Comparison of ENCODE assay signal across 19 cellular contexts in genomic region chr12:106776897-106777296, GRCh38. TPM values are rescaled to one million over a fixed set of nuclear protein-coding genes. Genes with fewer than 3 reads are reported as not detected.
A peak's percentile ranks its signal among the peaks of the same experiment; 100 is the strongest.
DNase-seq lines count a peak whose midpoint lies in the region; ATAC-seq, FAIRE-seq and TF ChIP-seq lines count a peak whose summit lies in the region.
"Had no signal": no experiment of that assay in that cellular context is flagged by ENCODE, and none has a peak within 500 bp of the region (broad histone marks: within the 10 kb centered on the region; RNA-seq: fewer than 3 reads in every experiment).

No MANE protein-coding gene starts in this region.

- H3K27ac ChIP-seq in CD4-positive, alpha-beta T cell (ENCODE audit: low read depth, low read length), result no peak overlapping the region
- H3K27ac ChIP-seq in GM12878 (ENCODE audit: control insufficient read depth, insufficient read depth), result no peak overlapping the region
- no peak overlapping the region for H3K27ac ChIP-seq in testis
- H3K27ac ChIP-seq: C4-2B had no signal

- no peak for TF ChIP-seq RAD21 in GM12878 (IDR thresholded peaks at IDR 0.05; ENCODE audit: insufficient read depth, low read depth, low read length)

- no peak overlapping the region for H3K9ac ChIP-seq in Loucy (ENCODE audit: low read depth, low read length, poor library complexity, severe bottlenecking)
- H3K9ac ChIP-seq in GM12878 (ENCODE audit: control insufficient read depth, insufficient read depth, low read length), result no peak overlapping the region

- H4K20me1 ChIP-seq in Loucy (ENCODE audit: insufficient read depth, low read length, poor library complexity, severe bottlenecking), result peaks cover 45% of the 10 kb centered on the region
- no peaks in the 10 kb centered on the region for H4K20me1 ChIP-seq in GM12878 (ENCODE audit: control insufficient read depth, insufficient read depth)

- H3K4me3 Mint-ChIP-seq in CD4-positive, alpha-beta T cell, result peak overlapping the region; percentile 5
- H3K4me3 Mint-ChIP-seq in neural crest cell, result peak overlapping the region; percentile 22

- POLR2A ChIA-PET in CD4-positive, alpha-beta T cell (lab: Charles Lee), result interaction anchor here (1.9 kb wide), 1 partner anchor 17 kb away, joined by 4 read pairs; no protein-coding TSS in a partner anchor
- POLR2A ChIA-PET in GM12878 (lab: Charles Lee), result no interaction called here

- SMC1A ChIA-PET in GM12878 (lab: Charles Lee; ENCODE audit: uncharacterized antibody, unreplicated experiment), result interaction anchor here (0.9 to 2.6 kb wide), 5 partner anchors 9 to 420 kb away, joined by 3 to 13 read pairs (median 6); partner anchors contain the start of gene POLR3B

- CTCF ChIA-PET in CD4-positive, alpha-beta T cell (lab: Charles Lee), result no interaction called here
- CTCF ChIA-PET in GM12878 (lab: Yijun Ruan, JAX), result interaction anchor here (1.0 to 1.7 kb wide), 4 partner anchors 8 to 24 kb away, joined by 3 to 10 read pairs (median 5); no protein-coding TSS in a partner anchor

- no peak for TF ChIP-seq POLR2A in GM12878 (IDR thresholded peaks at IDR 0.05; ENCODE audit: low read depth, low read length)
- no peak for TF ChIP-seq POLR2A in testis (IDR thresholded peaks at IDR 0.05)

- H3K4me3 ChIP-seq in Loucy (ENCODE audit: low read length, poor library complexity, severe bottlenecking), result peak overlapping the region; percentile 84
- H3K4me3 ChIP-seq in GM12878, result no peak overlapping the region
- H3K4me3 ChIP-seq in testis, result no peak overlapping the region

- H3K9me2 ChIP-seq in Loucy (replicated peaks; ENCODE audit: low read depth, low read length), result no peaks in the 10 kb centered on the region

- H2AFZ ChIP-seq in Loucy (ENCODE audit: low read length) (no peak overlapping the region), GM12878 (ENCODE audit: control insufficient read depth, low read depth, low read length) (no peak overlapping the region)

- intact Hi-C loops in CD4-positive, alpha-beta T cell (cut with DNase I, micrococcal nuclease), result loop anchor here in 1 of 2 experiments (5.0 kb wide), 2 partner anchors 175 to 315 kb away; partner anchors contain the start of gene CRY1
- intact Hi-C loops in GM12878 (cut with micrococcal nuclease; ENCODE audit: unreplicated experiment), result no loop called here
- intact Hi-C loops in testis (cut with DNase I; ENCODE audit: low total_unique reads), result no loop called here

- RAD21 ChIA-PET in GM12878 (lab: Charles Lee; ENCODE audit: unreplicated experiment), result no interaction called here

- no peaks in the 10 kb centered on the region for H3K9me3 ChIP-seq in CD4-positive, alpha-beta T cell (ENCODE audit: control insufficient read depth, low read length)
- H3K9me3 ChIP-seq in Loucy (ENCODE audit: insufficient read depth, low read depth, low read length), result no peaks in the 10 kb centered on the region
- H3K9me3 ChIP-seq in GM12878 (replicated peaks; ENCODE audit: control insufficient read depth, insufficient read depth, low read length), result no peaks in the 10 kb centered on the region
- no peaks in the 10 kb centered on the region for H3K9me3 ChIP-seq in testis

- H3K27me3 Mint-ChIP-seq in CD4-positive, alpha-beta T cell, result no peaks in the 10 kb centered on the region
- H3K27me3 Mint-ChIP-seq in neural crest cell (ENCODE audit: low read depth), result no peaks in the 10 kb centered on the region
- H3K27me3 Mint-ChIP-seq: CD4-positive, alpha-beta memory T cell; IgD-negative memory B cell had no signal

- H3K36me3 ChIP-seq in Loucy (ENCODE audit: insufficient read depth, low read length) (no peaks in the 10 kb centered on the region), GM12878 (ENCODE audit: control insufficient read depth in 2 of 2, insufficient read depth in 2 of 2, low read length in 1 of 2) (no peaks in the 10 kb centered on the region; a peak in 1 of 4 replicates), testis (ENCODE audit: low read depth, missing control alignments) (no peaks in the 10 kb centered on the region)

- ATAC-seq in CD4-positive, alpha-beta T cell (ENCODE audit: poor library complexity), result no peak
- no peak for ATAC-seq in GM12878
- ATAC-seq: HCT116 had no signal

- H3K4me1 Mint-ChIP-seq in CD4-positive, alpha-beta T cell (ENCODE audit: low read depth), result peaks cover 60% of the 10 kb centered on the region
- H3K4me1 Mint-ChIP-seq in neural crest cell, result peaks cover 57% of the 10 kb centered on the region

- no peak for FAIRE-seq in GM12878 (lab: Jason Lieb, UNC)
- FAIRE-seq: G401.6, HTR-8/SVneo had no signal

- in situ Hi-C loops in GM12878 (cut with MboI), result no loop called here

- no peak for TF ChIP-seq EP300 in GM12878 (IDR thresholded peaks at IDR 0.05; ENCODE audit: borderline replicate concordance in 1 of 2, control insufficient read depth in 1 of 2, low read depth in 2 of 2, low read length in 2 of 2)

- peaks cover 71% of the 10 kb centered on the region for H3K79me2 ChIP-seq in Loucy (ENCODE audit: insufficient read depth, low read length)
- peaks cover 24% of the 10 kb centered on the region for H3K79me2 ChIP-seq in GM12878 (ENCODE audit: control insufficient read depth, insufficient read depth, low read length)

- H3K27me3 ChIP-seq in CD4-positive, alpha-beta T cell (ENCODE audit: control insufficient read depth, insufficient read depth, low read length), result no peaks in the 10 kb centered on the region
- no peaks in the 10 kb centered on the region for H3K27me3 ChIP-seq in Loucy (ENCODE audit: insufficient read depth, low read length, poor library complexity, severe bottlenecking)
- no peaks in the 10 kb centered on the region for H3K27me3 ChIP-seq in GM12878 (replicated peaks in 1 of 2; ENCODE audit: control insufficient read depth in 2 of 2, insufficient read depth in 2 of 2, low read length in 1 of 2)
- H3K27me3 ChIP-seq in testis, result no peaks in the 10 kb centered on the region

- no peak overlapping the region for H3K27ac Mint-ChIP-seq in CD4-positive, alpha-beta T cell
- H3K27ac Mint-ChIP-seq in neural crest cell (ENCODE audit: unreplicated experiment), result no peak overlapping the region

- H3K9me3 Mint-ChIP-seq in CD4-positive, alpha-beta T cell, result no peaks in the 10 kb centered on the region
- no peaks in the 10 kb centered on the region for H3K9me3 Mint-ChIP-seq in neural crest cell
- H3K9me3 Mint-ChIP-seq: CD4-positive, alpha-beta memory T cell; IgD-negative memory B cell had no signal

- DNase-seq in CD4-positive, alpha-beta T cell, result no peak
- no peak for DNase-seq in GM12878 (ENCODE audit: low read depth, low spot score)
- no peak for DNase-seq in neural crest cell (ENCODE audit: low read depth, low spot score)
- no peak for DNase-seq in NCI-H1417 (lab: John Stamatoyannopoulos, UW)
- no peak for DNase-seq in testis
- DNase-seq in activated CD4-positive, alpha-beta T cell treated with anti-CD3 and anti-CD28 coated beads, Interleukin-2, amount 50 U/mL, for 1 hour, result no peak
- DNase-seq: ACHN; CD4-positive, alpha-beta memory T cell; DMS153; DMS79 treated with DMSO at 0.1 percent for 48 hours; GOT3; H7; KBM-7 had no signal

- H3K4me2 ChIP-seq in Loucy (ENCODE audit: low read depth, low read length, poor library complexity, severe bottlenecking), result peak overlapping the region; percentile 89
- 0 out of 2 replicates have a peak overlapping the region, but pooled peaks have one; percentile 85 for H3K4me2 ChIP-seq in GM12878 (ENCODE audit: control insufficient read depth, insufficient read depth)

- H3F3A ChIP-seq in Loucy (ENCODE audit: low read depth), result no peaks in the 10 kb centered on the region

- H3K4me1 ChIP-seq in Loucy (ENCODE audit: insufficient read depth, low read length, poor library complexity, severe bottlenecking), result peaks cover 43% of the 10 kb centered on the region
- no peaks in the 10 kb centered on the region for H3K4me1 ChIP-seq in GM12878 (ENCODE audit: control insufficient read depth, insufficient read depth, low read length)
- peaks cover 17% of the 10 kb centered on the region for H3K4me1 ChIP-seq in testis

- no TSS peak for BruUV-seq in GM12878 (replicated peaks; lab: Mats Ljungman, UMichigan)

- no peak for TF ChIP-seq CTCF in CD4-positive, alpha-beta T cell (IDR thresholded peaks at IDR 0.05)
- TF ChIP-seq CTCF in Loucy (conservative IDR thresholded peaks at IDR 0.05; ENCODE audit: low read length) (no peak), GM12878 (IDR thresholded peaks at IDR 0.05 in 2 of 3, conservative IDR thresholded peaks at IDR 0.05 in 1 of 3; ENCODE audit: control insufficient read depth in 2 of 3, extremely low read depth in 1 of 3, insufficient read depth in 1 of 3, low read depth in 3 of 3, low read length in 3 of 3) (no peak), neural crest cell (conservative IDR thresholded peaks at IDR 0.05) (no peak), testis (IDR thresholded peaks at IDR 0.05) (no peak)

- H3K36me3 Mint-ChIP-seq in CD4-positive, alpha-beta T cell (ENCODE audit: low read depth), result peaks cover 15% of the 10 kb centered on the region
- H3K36me3 Mint-ChIP-seq in neural crest cell (ENCODE audit: low read depth), result no peaks in the 10 kb centered on the region

- whole genome bisulfite sequencing in GM12878 (ENCODE audit: insufficient coverage, insufficient replicate concordance, low lambda C conversion rate, missing lambda C conversion rate), result 99% methylated on average over 4 of the region's 5 CpGs
- WGBS in testis, 2 donors, result 82 to 86% methylated on average over 5 of the region's 5 CpGs

TF ChIP-seq in GM12878, 131 proteins besides CTCF, POLR2A, EP300 and RAD21 (continues in another document):
- TF ChIP-seq NR2C1 (IDR thresholded peaks at IDR 0.05), result no peak
- no peak for TF ChIP-seq CHD2 (IDR thresholded peaks at IDR 0.05; ENCODE audit: borderline replicate concordance, low read depth, low read length)
- no peak for TF ChIP-seq HDAC2 (IDR thresholded peaks at IDR 0.05)
- TF ChIP-seq NR2F1 (conservative IDR thresholded peaks at IDR 0.05), result no peak

RNA-seq across cellular contexts. Expression of gene RIC8B, which starts 2.4 kb away (rescaled TPM):
- 1 to 10 TPM; 5.5 to 9.0 TPM for total RNA-seq in CD4-positive, alpha-beta T cell
- total RNA-seq in GM12878 (2013; cell fraction: nucleolus; rRNA removed), result 35.1 and 36.6 TPM in 2 replicates
- 6.1 and 8.0 TPM in 2 replicates for total RNA-seq in GM12878 (2014; rRNA removed)
- total RNA-seq in GM12878 (2014; rRNA removed; fragmentation: Illumina TruSeq; extraction: Trizol), result 7.3 and 9.0 TPM in 2 replicates
- 9.6 and 10.4 TPM in 2 replicates for total RNA-seq in GM12878 (2021)
- polyA plus RNA-seq in GM12878 (2011; ENCODE audit: low read depth), result 2.9 TPM
- polyA plus RNA-seq in GM12878 (2011; rRNA removed), result 10.8 and 13.7 TPM in 2 replicates
- 4.7 and 5.1 TPM in 2 replicates for polyA plus RNA-seq in GM12878 (2011; cell fraction: cytosol; rRNA removed)
- polyA plus RNA-seq in GM12878 (2011; cell fraction: nucleus; rRNA removed), result 15.8 and 20.5 TPM in 2 replicates
- 3.2 and 4.3 TPM in 2 replicates for polyA plus RNA-seq in GM12878 (2012)
- 7.0 and 8.6 TPM in 2 replicates for polyA plus RNA-seq in GM12878 (2014; fragmentation: Illumina TruSeq; extraction: Trizol)
- polyA plus RNA-seq in GM12878 (2014; fragmentation: Nextera tagmentation; extraction: Ambion mirVana), result 1 to 10 TPM; 2.3 to 2.4 TPM
- polyA plus RNA-seq in GM12878 (2014; rRNA removed), result 3.9 and 6.2 TPM in 2 replicates
- 1 to 10 TPM; 5.9 to 6.3 TPM for polyA plus RNA-seq in GM12878 (2016; fragmentation: Nextera tagmentation; extraction: Ambion mirVana)
- polyA minus RNA-seq in GM12878 (2011; rRNA and poly(A)+ RNA removed), result 30.5 and 36.3 TPM in 2 replicates
- polyA minus RNA-seq in GM12878 (2011; cell fraction: cytosol; rRNA and poly(A)+ RNA removed), result 3.6 and 5.9 TPM in 2 replicates
- 20.3 and 28.6 TPM in 2 replicates for polyA minus RNA-seq in GM12878 (2011; cell fraction: nucleus; rRNA and poly(A)+ RNA removed)
- total RNA-seq in neural crest cell, result 33.2 and 33.8 TPM in 2 replicates
- total RNA-seq in testis, result 10 to 100 TPM; 18.3 to 27.7 TPM
- polyA plus RNA-seq in testis (ENCODE audit: insufficient read depth, low read depth, low replicate concordance), result 14.3 TPM
